In the genomic region with DNA sequence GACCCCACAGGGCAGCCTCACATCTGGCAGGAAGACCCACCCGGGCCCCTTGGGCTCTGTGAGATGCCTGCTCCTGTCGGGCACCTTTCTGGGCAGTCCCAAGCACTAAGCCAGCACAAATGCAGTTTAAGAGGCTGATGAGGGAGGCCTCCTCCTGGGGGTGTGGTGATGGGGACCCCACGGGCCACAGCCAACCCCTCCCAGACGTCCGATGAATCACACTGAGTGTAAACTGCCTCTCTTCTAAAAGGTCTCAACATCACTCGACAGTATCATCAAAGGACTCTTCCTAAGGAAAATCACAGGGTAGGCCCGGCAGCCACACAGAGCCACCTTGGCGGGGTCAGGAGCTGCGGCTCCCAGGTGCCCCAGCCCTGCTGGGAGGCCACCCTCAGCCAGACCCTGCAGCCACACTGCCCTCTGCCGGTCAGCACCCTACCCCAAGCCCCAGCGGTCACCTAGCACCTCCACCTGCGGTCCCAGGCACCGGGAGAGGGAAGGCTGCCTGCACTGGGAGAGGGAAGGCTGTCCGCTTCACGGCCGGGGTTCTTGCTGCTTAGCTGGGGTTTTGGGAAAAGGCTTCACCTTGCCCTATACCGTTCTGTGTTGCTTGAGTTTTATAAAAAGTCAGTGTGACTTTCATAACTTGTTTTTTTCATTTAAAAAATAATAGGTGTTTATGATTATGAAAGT, we compare ENCODE assay signal across 10 cellular contexts. TPM values are rescaled to one million over a fixed set of nuclear protein-coding genes. Genes with fewer than 3 reads are reported as not detected.
DNase-seq lines count a peak whose midpoint lies in the region; ATAC-seq and TF ChIP-seq lines count a peak whose summit lies in the region.
"Had no signal": no experiment of that assay in that cellular context is flagged by ENCODE, and none has a peak within 500 bp of the region (broad histone marks: within the 10 kb centered on the region; RNA-seq: fewer than 3 reads in every experiment).

No MANE protein-coding gene starts in this region.

- POLR2A ChIA-PET in activated CD4-positive, alpha-beta memory T cell treated with anti-CD3 and anti-CD28 coated beads for 36 hours (lab: Charles Lee): no interaction called here

- peak; percentile 67 for DNase-seq in GM03348 (ENCODE audit: low spot score)
- DNase-seq in NCI-H146 (lab: John Stamatoyannopoulos, UW): peak; percentile 53
- peak; percentile 71 for DNase-seq in activated CD4-positive, alpha-beta memory T cell treated with anti-CD3 and anti-CD28 coated beads for 36 hours
- peak; percentile 2 for DNase-seq in fibroblast of mammary gland (ENCODE audit: low read depth)
- no peak for DNase-seq in osteocyte (ENCODE audit: extremely low spot score, unreplicated experiment)
- no peak for DNase-seq in DMS114 treated with DMSO at 0.1 percent for 48 hours (lab: John Stamatoyannopoulos, UW; ENCODE audit: unreplicated experiment)

- H3K4me3 Mint-ChIP-seq in activated CD4-positive, alpha-beta memory T cell treated with anti-CD3 and anti-CD28 coated beads for 36 hours: no peak overlapping the region
- no peak overlapping the region for H3K4me3 Mint-ChIP-seq in osteocyte (ENCODE audit: unreplicated experiment)

- H3K4me3 ChIP-seq in fibroblast of mammary gland (ENCODE audit: control insufficient read depth, low read depth, low read length): no peak overlapping the region
- H3K4me3 ChIP-seq: SK-N-MC had no signal

- peaks cover 14% of the 10 kb centered on the region for H3K27me3 Mint-ChIP-seq in activated CD4-positive, alpha-beta memory T cell treated with anti-CD3 and anti-CD28 coated beads for 36 hours
- H3K27me3 Mint-ChIP-seq in osteocyte (ENCODE audit: unreplicated experiment): peaks cover 24% of the 10 kb centered on the region

- H3K9me3 Mint-ChIP-seq in activated CD4-positive, alpha-beta memory T cell treated with anti-CD3 and anti-CD28 coated beads for 36 hours: no peaks in the 10 kb centered on the region
- no peaks in the 10 kb centered on the region for H3K9me3 Mint-ChIP-seq in osteocyte (ENCODE audit: unreplicated experiment)

- CTCF ChIA-PET in activated CD4-positive, alpha-beta memory T cell treated with anti-CD3 and anti-CD28 coated beads for 36 hours (lab: Charles Lee): interaction anchor here (0.6 to 3.8 kb wide), 5 partner anchors 10 to 153 kb away, joined by 3 to 67 read pairs (median 3); no protein-coding TSS in a partner anchor

- no peaks in the 10 kb centered on the region for H3K36me3 Mint-ChIP-seq in activated CD4-positive, alpha-beta memory T cell treated with anti-CD3 and anti-CD28 coated beads for 36 hours
- no peaks in the 10 kb centered on the region for H3K36me3 Mint-ChIP-seq in osteocyte (ENCODE audit: unreplicated experiment)

- ATAC-seq in GM18870 (IDR thresholded peaks at IDR 0.05; ENCODE audit: unreplicated experiment) (no peak), HG03159 (IDR thresholded peaks at IDR 0.05; ENCODE audit: unreplicated experiment) (no peak)

- intact Hi-C loops in activated CD4-positive, alpha-beta memory T cell treated with anti-CD3 and anti-CD28 coated beads for 36 hours (cut with micrococcal nuclease): loop anchor here (5.0 kb wide), 1 partner anchor 104 kb away; no protein-coding TSS in a partner anchor

- TF ChIP-seq CTCF in fibroblast of mammary gland (conservative IDR thresholded peaks at IDR 0.05; ENCODE audit: control insufficient read depth, insufficient read depth, low read depth, low read length): peak; percentile 55
- TF ChIP-seq CTCF in osteocyte (IDR thresholded peaks at IDR 0.05): peak; percentile 55

- no peak overlapping the region for H3K27ac Mint-ChIP-seq in activated CD4-positive, alpha-beta memory T cell treated with anti-CD3 and anti-CD28 coated beads for 36 hours
- H3K27ac Mint-ChIP-seq in osteocyte (ENCODE audit: unreplicated experiment): no peak overlapping the region

- peaks cover 12% of the 10 kb centered on the region for H3K4me1 Mint-ChIP-seq in activated CD4-positive, alpha-beta memory T cell treated with anti-CD3 and anti-CD28 coated beads for 36 hours (ENCODE audit: low read depth)
- H3K4me1 Mint-ChIP-seq in osteocyte (ENCODE audit: unreplicated experiment): peaks cover 7% of the 10 kb centered on the region

RNA-seq across cellular contexts. Expression of gene PRKCZ, which starts 3.8 kb away (rescaled TPM):
- 10 to 100 TPM; 13.2 to 14.7 TPM for total RNA-seq in activated CD4-positive, alpha-beta memory T cell treated with anti-CD3 and anti-CD28 coated beads for 36 hours
- 2.3 and 3.1 TPM in 2 replicates for total RNA-seq in osteocyte

RNA-seq across cellular contexts. Expression of gene GABRD, which starts 27.2 kb away (rescaled TPM):
- not detected for total RNA-seq in activated CD4-positive, alpha-beta memory T cell treated with anti-CD3 and anti-CD28 coated beads for 36 hours
- total RNA-seq in osteocyte: not detected in 2 replicates
- total RNA-seq: mononuclear cell had no signal

RNA-seq across cellular contexts. Expression of gene CFAP74, which starts 42.8 kb away (rescaled TPM):
- total RNA-seq in activated CD4-positive, alpha-beta memory T cell treated with anti-CD3 and anti-CD28 coated beads for 36 hours: not detected
- total RNA-seq in osteocyte: not detected in 2 replicates

Comparison
In these comparisons a context has a peak if more than half of its experiments do, and no peak if none do; other contexts are left out.
1. DNase-seq: peak in GM03348 (single experiment), NCI-H146 (single experiment), activated CD4-positive, alpha-beta memory T cell treated with anti-CD3 and anti-CD28 coated beads for 36 hours (single experiment) and fibroblast of mammary gland (single experiment); none in osteocyte (single experiment) and DMS114 treated with DMSO at 0.1 percent for 48 hours (single experiment).